23 cellular contexts compared by ENCODE assay signal in genomic region chr6:160240691-160241084, GRCh38. TPM values are rescaled to one million over a fixed set of nuclear protein-coding genes. Genes with fewer than 3 reads are reported as not detected.
A peak's percentile ranks its signal among the peaks of the same experiment; 100 is the strongest.
DNase-seq lines count a peak whose midpoint lies in the region; ATAC-seq, FAIRE-seq and TF ChIP-seq lines count a peak whose summit lies in the region.
"Had no signal": no experiment of that assay in that cellular context is flagged by ENCODE, and none has a peak within 500 bp of the region (broad histone marks: within the 10 kb centered on the region; RNA-seq: fewer than 3 reads in every experiment).

No MANE protein-coding gene starts in this region.

- TF ChIP-seq CTCF in GM23338 (conservative IDR thresholded peaks at IDR 0.05; ENCODE audit: low read depth in 2 of 2) (no peak), WTC11 (IDR thresholded peaks at IDR 0.05) (no peak), smooth muscle cell (IDR thresholded peaks at IDR 0.05; ENCODE audit: borderline replicate concordance, insufficient read depth, poor library complexity, severe bottlenecking) (no peak), kidney (IDR thresholded peaks at IDR 0.05; ENCODE audit: borderline replicate concordance, extremely low read depth, insufficient read depth) (no peak)

- 92% methylated on average over 1 of the region's 1 CpG for WGBS in smooth muscle cell (ENCODE audit: low lambda C conversion rate)

- H3K79me2 ChIP-seq in GM23338 (replicated peaks; ENCODE audit: insufficient read depth) (no peaks in the 10 kb centered on the region), smooth muscle cell (ENCODE audit: low read depth) (no peaks in the 10 kb centered on the region)

- DNase-seq in GM23338 (ENCODE audit: low spot score) (peak; percentile 30), WTC11 (ENCODE audit: low spot score) (no peak), smooth muscle cell (lab: John Stamatoyannopoulos, UW; ENCODE audit: unreplicated experiment) (no peak), kidney (no peak)
- DNase-seq in activated CD4-positive, alpha-beta T cell treated with anti-CD3 and anti-CD28 coated beads for 4 hours = no peak
- DNase-seq: 8988T; BE2C; C1 segment of cervical spinal cord; CD4-positive, CD25-positive, alpha-beta regulatory T cell; CD8-positive, alpha-beta memory T cell; COR-L47; DMS 273 treated with DMSO at 0.1 percent for 48 hours; DMS53; GM23248; H7; IMR-90 had no signal

- POLR2A ChIA-PET in WTC11 (lab: Charles Lee) = interaction anchor here (0.6 to 1.4 kb wide), 2 partner anchors 13 to 60 kb away, joined by 3 read pairs; no protein-coding TSS in a partner anchor

- H3K4me3 ChIP-seq in GM23338 (0 out of 2 replicates have a peak overlapping the region, but pooled peaks have one; percentile 14), iPS-20b (ENCODE audit: low read length) (no peak overlapping the region), smooth muscle cell (no peak overlapping the region), kidney (ENCODE audit: low read length in 2 of 2) (no peak overlapping the region)
- H3K4me3 ChIP-seq: GM23248, K562 had no signal

- FAIRE-seq in kidney (lab: Jason Lieb, UNC) = no peak
- FAIRE-seq: G401.6, GM12891, GM19239, K562 had no signal

- H3K4me1 ChIP-seq in GM23338 (ENCODE audit: insufficient read depth) = peaks cover 30% of the 10 kb centered on the region
- H3K4me1 ChIP-seq in iPS-20b (ENCODE audit: insufficient read depth, low read length) = peaks cover 20% of the 10 kb centered on the region
- H3K4me1 ChIP-seq in smooth muscle cell (ENCODE audit: low read depth) = peaks cover 11% of the 10 kb centered on the region
- H3K4me1 ChIP-seq in kidney (ENCODE audit: control insufficient read depth in 1 of 2, insufficient read depth in 1 of 2, low read depth in 1 of 2, low read length in 2 of 2) = no peaks in the 10 kb centered on the region
- H3K4me1 ChIP-seq: BE2C had no signal

- CTCF ChIA-PET in WTC11 (lab: Charles Lee) = interaction anchor here (1.2 to 1.5 kb wide), 4 partner anchors 18 to 102 kb away, joined by 3 to 5 read pairs (median 4); no protein-coding TSS in a partner anchor

- H3K36me3 Mint-ChIP-seq in GM23338 (ENCODE audit: low read depth) = peaks cover 25% of the 10 kb centered on the region
- H3K36me3 Mint-ChIP-seq in WTC11 = peaks cover 41% of the 10 kb centered on the region

- no peaks in the 10 kb centered on the region for H3K27me3 ChIP-seq in GM23338 (ENCODE audit: insufficient read depth)
- H3K27me3 ChIP-seq in iPS-20b (ENCODE audit: insufficient read depth, low read length) = no peaks in the 10 kb centered on the region
- no peaks in the 10 kb centered on the region for H3K27me3 ChIP-seq in smooth muscle cell (ENCODE audit: low read depth)
- H3K27me3 ChIP-seq: BE2C had no signal

- intact Hi-C loops in kidney (cut with DNase I) = no loop called here

- H3K36me3 ChIP-seq in GM23338 (ENCODE audit: insufficient read depth) (peaks cover 4% of the 10 kb centered on the region; the same call in 1 of the 2 replicates), iPS-20b (ENCODE audit: insufficient read depth, low read depth, low read length) (peaks cover 10% of the 10 kb centered on the region; the same call in 1 of the 2 replicates), smooth muscle cell (ENCODE audit: low read depth) (no peaks in the 10 kb centered on the region), kidney (ENCODE audit: control insufficient read depth in 1 of 2, insufficient read depth in 2 of 2, low read length in 2 of 2) (peaks cover 0 to 11% of the 10 kb centered on the region in 2 donors)
- H3K36me3 ChIP-seq: BE2C had no signal

- H3F3A ChIP-seq in GM23338 (replicated peaks; ENCODE audit: low read depth) (peaks cover 10% of the 10 kb centered on the region), smooth muscle cell (ENCODE audit: low read depth) (peaks cover 7% of the 10 kb centered on the region)

- H3K27me3 Mint-ChIP-seq in GM23338 (ENCODE audit: insufficient read depth, low read depth, poor library complexity) = peaks cover 3% of the 10 kb centered on the region
- H3K27me3 Mint-ChIP-seq in WTC11 (ENCODE audit: low read depth) = peaks cover 9% of the 10 kb centered on the region
- H3K27me3 Mint-ChIP-seq: CD4-positive, CD25-positive, alpha-beta regulatory T cell had no signal

- H3K4me1 Mint-ChIP-seq in GM23338 = peaks cover 35% of the 10 kb centered on the region
- H3K4me1 Mint-ChIP-seq in WTC11 = peaks cover 55% of the 10 kb centered on the region
- H3K4me1 Mint-ChIP-seq: CD4-positive, CD25-positive, alpha-beta regulatory T cell; CD8-positive, alpha-beta memory T cell had no signal

- H3K9ac ChIP-seq in iPS-20b (ENCODE audit: low read depth, low read length) (peak overlapping the region; percentile 42; the same call in 1 of the 2 replicates), smooth muscle cell (ENCODE audit: low read depth) (no peak overlapping the region), kidney (ENCODE audit: low read length in 2 of 2) (no peak overlapping the region)
- H3K9ac ChIP-seq: GM23248 had no signal

- peak overlapping the region; percentile 98 for H3K27ac ChIP-seq in GM23338 (ENCODE audit: low read depth)
- H3K27ac ChIP-seq in iPS-20b (ENCODE audit: low read length) = peak overlapping the region; percentile 76
- peak overlapping the region; percentile 95 for H3K27ac ChIP-seq in smooth muscle cell (ENCODE audit: low read depth)
- no peak overlapping the region for H3K27ac ChIP-seq in kidney (ENCODE audit: low read depth in 2 of 2, low read length in 2 of 2)
- H3K27ac ChIP-seq: GM23248 had no signal

- H3K4me3 Mint-ChIP-seq in GM23338 (peak overlapping the region; percentile 13; the same call in 1 of the 3 replicates), WTC11 (peak overlapping the region; percentile 11; the same call in 1 of the 2 replicates)
- H3K4me3 Mint-ChIP-seq: CD4-positive, CD25-positive, alpha-beta regulatory T cell; CD8-positive, alpha-beta memory T cell had no signal

- peaks cover 29% of the 10 kb centered on the region for H3K9me3 Mint-ChIP-seq in GM23338
- H3K9me3 Mint-ChIP-seq in WTC11 = peaks cover 35% of the 10 kb centered on the region

- H4K20me1 ChIP-seq in GM23338 (replicated peaks; ENCODE audit: insufficient read depth) = no peaks in the 10 kb centered on the region
- no peaks in the 10 kb centered on the region for H4K20me1 ChIP-seq in smooth muscle cell (ENCODE audit: low read depth)

- no peak overlapping the region for H2AFZ ChIP-seq in GM23338
- no peak overlapping the region for H2AFZ ChIP-seq in smooth muscle cell (ENCODE audit: low read depth)
- H2AFZ ChIP-seq: GM23248 had no signal

- H3K4me2 ChIP-seq in GM23338 (peak overlapping the region; percentile 47; the same call in 1 of the 2 replicates), smooth muscle cell (no peak overlapping the region)

- H3K9me2 ChIP-seq in GM23338 (ENCODE audit: insufficient read depth) = peaks cover 19% of the 10 kb centered on the region

- peak overlapping the region; percentile 47; the same call in 1 of the 2 replicates for H3K27ac Mint-ChIP-seq in GM23338
- H3K27ac Mint-ChIP-seq in WTC11 = peak overlapping the region; percentile 92
- H3K27ac Mint-ChIP-seq: CD4-positive, CD25-positive, alpha-beta regulatory T cell; CD8-positive, alpha-beta memory T cell had no signal

- ATAC-seq in GM23338 (peak; percentile 64), WTC11 (peak; percentile 73), GM19467 (IDR thresholded peaks at IDR 0.05; ENCODE audit: unreplicated experiment) (no peak)
- ATAC-seq: K562 had no signal

- peaks cover 18% of the 10 kb centered on the region for H3K9me3 ChIP-seq in iPS-20b (ENCODE audit: insufficient read depth, low read depth, low read length)
- H3K9me3 ChIP-seq in smooth muscle cell (replicated peaks; ENCODE audit: low read depth) = peaks cover 5% of the 10 kb centered on the region
- H3K9me3 ChIP-seq in kidney (ENCODE audit: control insufficient read depth in 1 of 2, low read length in 2 of 2) = peaks cover 2 to 4% of the 10 kb centered on the region in 2 donors
- H3K9me3 ChIP-seq: BE2C had no signal

TF ChIP-seq in GM23338, 12 proteins besides CTCF, POLR2A, EP300 and RAD21 (continues in another document):
- TF ChIP-seq ETS1 (IDR thresholded peaks at IDR 0.05) (no peak), ZNF114 (CRISPR knock-in tag; IDR thresholded peaks at IDR 0.05) (no peak), CREB1 (CRISPR knock-in tag; IDR thresholded peaks at IDR 0.05; ENCODE audit: low read depth) (no peak), EZH2 (IDR thresholded peaks at IDR 0.05; ENCODE audit: low read depth, unreplicated experiment) (no peak), EZH2phosphoT487 (IDR thresholded peaks at IDR 0.05; ENCODE audit: unreplicated experiment) (no peak), NANOG (IDR thresholded peaks at IDR 0.05; ENCODE audit: borderline replicate concordance) (no peak)

TF ChIP-seq in WTC11, 78 proteins besides CTCF, POLR2A, EP300 and RAD21 (continues in another document):
- TF ChIP-seq KAT7 (CRISPR knock-in tag; IDR thresholded peaks at IDR 0.05; ENCODE audit: borderline replicate concordance) (no peak), CBFB (CRISPR knock-in tag; IDR thresholded peaks at IDR 0.05; ENCODE audit: low read depth) (no peak), FOXP4 (CRISPR knock-in tag; IDR thresholded peaks at IDR 0.05) (no peak), MYBL2 (CRISPR knock-in tag; IDR thresholded peaks at IDR 0.05) (no peak)

RNA-seq across cellular contexts. Expression of gene SLC22A2, which starts 17.9 kb away (rescaled TPM):
- total RNA-seq in GM23338 (2014; rRNA removed; shearing (Covaris generic)) = 0.35 and 1.1 TPM in 2 replicates
- 0.94 and 1.4 TPM in 2 replicates for polyA plus RNA-seq in GM23338 (2016; fragmentation: Nextera tagmentation; extraction: Ambion mirVana)
- total RNA-seq in WTC11 (2021) = 0.44 to 0.96 TPM (median 0.78 TPM) in 3 replicates
- 3.5 and 7.0 TPM in 2 replicates for total RNA-seq in smooth muscle cell
- 5.8 and 7.0 TPM in 2 replicates for polyA plus RNA-seq in smooth muscle cell
- 27.9 TPM for total RNA-seq in kidney
- polyA plus RNA-seq in kidney (ENCODE audit: insufficient read depth, low read depth, low replicate concordance) = 73.7 TPM
- total RNA-seq: CD4-positive, CD25-positive, alpha-beta regulatory T cell; CD8-positive, alpha-beta memory T cell; GM23248; HT-29; IMR-90; K562 had no signal
- polyA plus RNA-seq: CD4-positive, CD25-positive, alpha-beta regulatory T cell; CD8-positive, alpha-beta memory T cell; GM23248; IMR-90; K562 had no signal

Comparison
In these comparisons a context has a peak if more than half of its experiments do, and no peak if none do; other contexts are left out.
1. H3K27ac ChIP-seq: peak in GM23338 (single experiment), iPS-20b (single experiment) and smooth muscle cell (single experiment); none in kidney (0 of 2).